ENCODE assay signal across 21 cellular contexts in genomic region chr2:30259827-30260679, GRCh38. TPM values are rescaled to one million over a fixed set of nuclear protein-coding genes. Genes with fewer than 3 reads are reported as not detected.
DNase-seq lines count a peak whose midpoint lies in the region; ATAC-seq and TF ChIP-seq lines count a peak whose summit lies in the region.
"Had no signal": no experiment of that assay in that cellular context is flagged by ENCODE, and none has a peak within 500 bp of the region (broad histone marks: within the 10 kb centered on the region; RNA-seq: fewer than 3 reads in every experiment).

No MANE protein-coding gene starts in this region.

- peaks cover 84% of the 10 kb centered on the region for H3K4me1 Mint-ChIP-seq in activated naive CD4-positive, alpha-beta T cell treated with anti-CD3 and anti-CD28 coated beads, Interleukin-2, amount 10 ng/mL, durations not matched to agents 7 days and 5 days
- H3K4me1 Mint-ChIP-seq in T-cell, result peaks cover 93 to 96% (median 94%) of the 10 kb centered on the region in 3 donors
- H3K4me1 Mint-ChIP-seq in effector memory CD8-positive, alpha-beta T cell (ENCODE audit: low read depth in 2 of 2), result peaks cover 41 to 72% of the 10 kb centered on the region in 2 donors
- H3K4me1 Mint-ChIP-seq in stimulated activated naive B cell treated with anti-CD40 and anti-IgM and Interleukin-4, amounts not matched to agents 10 μg/mL and 1 μg/mL and 100 μg/mL, for 72 hours, result peaks cover 32 to 66% of the 10 kb centered on the region in 2 donors
- H3K4me1 Mint-ChIP-seq: neural crest cell had no signal

- peaks cover 20% of the 10 kb centered on the region for H3K9me3 Mint-ChIP-seq in activated naive CD4-positive, alpha-beta T cell treated with anti-CD3 and anti-CD28 coated beads, Interleukin-2, amount 10 ng/mL, durations not matched to agents 7 days and 5 days
- H3K9me3 Mint-ChIP-seq in T-cell, result peaks cover 0 to 11% (median 0%) of the 10 kb centered on the region in 3 donors
- no peaks in the 10 kb centered on the region for H3K9me3 Mint-ChIP-seq in effector memory CD8-positive, alpha-beta T cell
- H3K9me3 Mint-ChIP-seq in stimulated activated naive B cell treated with anti-CD40 and anti-IgM and Interleukin-4, amounts not matched to agents 10 μg/mL and 1 μg/mL and 100 μg/mL, for 72 hours, result peaks cover 10 to 15% of the 10 kb centered on the region in 2 donors

- no peaks in the 10 kb centered on the region for H4K20me1 ChIP-seq in OCI-LY7 (ENCODE audit: insufficient read depth, low read length)

- no peaks in the 10 kb centered on the region for H3K27me3 Mint-ChIP-seq in activated naive CD4-positive, alpha-beta T cell treated with anti-CD3 and anti-CD28 coated beads, Interleukin-2, amount 10 ng/mL, durations not matched to agents 7 days and 5 days
- no peaks in the 10 kb centered on the region for H3K27me3 Mint-ChIP-seq in T-cell
- H3K27me3 Mint-ChIP-seq in effector memory CD8-positive, alpha-beta T cell, result no peaks in the 10 kb centered on the region
- H3K27me3 Mint-ChIP-seq in stimulated activated naive B cell treated with anti-CD40 and anti-IgM and Interleukin-4, amounts not matched to agents 10 μg/mL and 1 μg/mL and 100 μg/mL, for 72 hours, result no peaks in the 10 kb centered on the region

- intact Hi-C loops in OCI-LY7 (cut with micrococcal nuclease; ENCODE audit: unreplicated experiment), result no loop called here

- no peaks in the 10 kb centered on the region for H3K9me2 ChIP-seq in OCI-LY7 (ENCODE audit: insufficient read depth, low read length)

- no peak overlapping the region for H3K27ac ChIP-seq in OCI-LY7 (ENCODE audit: low read depth, low read length, poor library complexity, severe bottlenecking)
- H3K27ac ChIP-seq: body of pancreas, KMS-11, psoas muscle, transverse colon had no signal

- H3K4me3 Mint-ChIP-seq in activated naive CD4-positive, alpha-beta T cell treated with anti-CD3 and anti-CD28 coated beads, Interleukin-2, amount 10 ng/mL, durations not matched to agents 7 days and 5 days, result no peak overlapping the region
- peak overlapping the region in 1 of 3 donors; percentile 78 for H3K4me3 Mint-ChIP-seq in T-cell
- H3K4me3 Mint-ChIP-seq in effector memory CD8-positive, alpha-beta T cell, result peak overlapping the region in 1 of 2 donors; percentile 4
- peak overlapping the region in 1 of 2 donors; percentile 2 for H3K4me3 Mint-ChIP-seq in stimulated activated naive B cell treated with anti-CD40 and anti-IgM and Interleukin-4, amounts not matched to agents 10 μg/mL and 1 μg/mL and 100 μg/mL, for 72 hours
- H3K4me3 Mint-ChIP-seq: neural crest cell had no signal

- DNase-seq in activated naive CD4-positive, alpha-beta T cell treated with anti-CD3 and anti-CD28 coated beads, Interleukin-2, amount 10 ng/mL, durations not matched to agents 7 days and 5 days, result no peak
- no peak for DNase-seq in activated naive CD4-positive, alpha-beta T cell treated with Interleukin-2 at 50 U/mL for 16 hours
- DNase-seq in T-cell, result no peak
- no peak for DNase-seq in effector memory CD8-positive, alpha-beta T cell
- no peak for DNase-seq in stimulated activated naive B cell treated with anti-CD40 and anti-IgM and Interleukin-4, amounts not matched to agents 10 μg/mL and 1 μg/mL and 100 μg/mL, for 72 hours
- no peak for DNase-seq in NCI-H2171 treated with DMSO at 0.1 percent for 48 hours (lab: John Stamatoyannopoulos, UW)
- DNase-seq in OCI-LY7 (ENCODE audit: low spot score), result no peak
- DNase-seq: activated gamma-delta T cell treated with Interleukin-2 at 50 U/mL for 16 hours; body of pancreas; mesendoderm; NCI-H1930; NCI-H446; NK-92 treated with Interleukin-12 subunit alpha and Interleukin-12 subunit beta, amount 100 ng/mL, for 24 hours; psoas muscle; SW 1271; transverse colon had no signal

- no peaks in the 10 kb centered on the region for H3K36me3 ChIP-seq in OCI-LY7 (ENCODE audit: insufficient read depth, low read length)
- H3K36me3 ChIP-seq: transverse colon had no signal

- peaks cover 82% of the 10 kb centered on the region for H3K36me3 Mint-ChIP-seq in activated naive CD4-positive, alpha-beta T cell treated with anti-CD3 and anti-CD28 coated beads, Interleukin-2, amount 10 ng/mL, durations not matched to agents 7 days and 5 days
- H3K36me3 Mint-ChIP-seq in T-cell, result peaks cover 63% of the 10 kb centered on the region
- peaks cover 50% of the 10 kb centered on the region for H3K36me3 Mint-ChIP-seq in effector memory CD8-positive, alpha-beta T cell (ENCODE audit: insufficient read depth)
- peaks cover 40 to 53% of the 10 kb centered on the region in 2 donors for H3K36me3 Mint-ChIP-seq in stimulated activated naive B cell treated with anti-CD40 and anti-IgM and Interleukin-4, amounts not matched to agents 10 μg/mL and 1 μg/mL and 100 μg/mL, for 72 hours

- no peaks in the 10 kb centered on the region for H3K9me3 ChIP-seq in OCI-LY7 (ENCODE audit: low read length)
- H3K9me3 ChIP-seq: HAP-1, psoas muscle, transverse colon had no signal

- no peaks in the 10 kb centered on the region for H3K4me1 ChIP-seq in OCI-LY7 (ENCODE audit: insufficient read depth, low read length, poor library complexity, severe bottlenecking)
- H3K4me1 ChIP-seq: psoas muscle had no signal

- CTCF ChIA-PET in activated naive CD4-positive, alpha-beta T cell treated with anti-CD3 and anti-CD28 coated beads, Interleukin-2, amount 10 ng/mL, durations not matched to agents 7 days and 5 days (lab: Charles Lee), result interaction anchor here (0.6 to 1.0 kb wide), 2 partner anchors 238 to 445 kb away, joined by 3 read pairs; no protein-coding TSS in a partner anchor
- CTCF ChIA-PET in T-cell (lab: Charles Lee) (no interaction called here), OCI-LY7 (lab: Charles Lee; ENCODE audit: unreplicated experiment) (no interaction called here)

- no peak overlapping the region for H2AFZ ChIP-seq in OCI-LY7 (ENCODE audit: low read length)

- peak overlapping the region; percentile 11 for H3K27ac Mint-ChIP-seq in activated naive CD4-positive, alpha-beta T cell treated with anti-CD3 and anti-CD28 coated beads, Interleukin-2, amount 10 ng/mL, durations not matched to agents 7 days and 5 days
- H3K27ac Mint-ChIP-seq in T-cell, result peak overlapping the region; percentile 94 to 99
- peak overlapping the region; percentile 84 to 96 for H3K27ac Mint-ChIP-seq in effector memory CD8-positive, alpha-beta T cell
- H3K27ac Mint-ChIP-seq in stimulated activated naive B cell treated with anti-CD40 and anti-IgM and Interleukin-4, amounts not matched to agents 10 μg/mL and 1 μg/mL and 100 μg/mL, for 72 hours, result peak overlapping the region; percentile 21

- H3K4me2 ChIP-seq in OCI-LY7 (ENCODE audit: low read length), result no peak overlapping the region
- H3K4me2 ChIP-seq: KMS-11, smooth muscle cell had no signal

- H3K4me3 ChIP-seq in OCI-LY7 (ENCODE audit: low read depth, low read length, poor library complexity, severe bottlenecking), result no peak overlapping the region
- H3K4me3 ChIP-seq: body of pancreas, HAP-1, psoas muscle, smooth muscle cell, transverse colon had no signal

- BruUV-seq in OCI-LY7 (replicated peaks; lab: Mats Ljungman, UMichigan), result no TSS peak

- no peak for TF ChIP-seq CTCF in OCI-LY7 (conservative IDR thresholded peaks at IDR 0.05; ENCODE audit: low read length)

- ATAC-seq in T-cell (replicated peaks in 1 of 4), result no peak
- no peak for ATAC-seq in effector memory CD8-positive, alpha-beta T cell (replicated peaks)
- peak; percentile 31 to 61 for ATAC-seq in stimulated activated naive B cell treated with anti-CD40 and anti-IgM and Interleukin-4, amounts not matched to agents 10 μg/mL and 1 μg/mL and 100 μg/mL, for 72 hours (replicated peaks)
- no peak for ATAC-seq in HG02870 (IDR thresholded peaks at IDR 0.05; ENCODE audit: unreplicated experiment)
- ATAC-seq: body of pancreas, psoas muscle had no signal

- H3K79me2 ChIP-seq in OCI-LY7 (ENCODE audit: insufficient read depth, low read depth, low read length), result no peaks in the 10 kb centered on the region

- POLR2A ChIA-PET in T-cell (lab: Charles Lee) (interaction anchor here (0.6 to 0.7 kb wide), 6 partner anchors 8 to 1098 kb away, joined by 3 to 12 read pairs (median 4); partner anchors contain the start of genes LBH (in 1 of the 2) and YPEL5 (in 1 of the 2)), OCI-LY7 (lab: Charles Lee) (interaction anchor here (0.6 kb wide), 1 partner anchor 1640 kb away, joined by 7 read pairs; no protein-coding TSS in a partner anchor)

RNA-seq across cellular contexts. Expression of gene LBH, which starts 28.7 kb away (rescaled TPM):
- total RNA-seq in T-cell (100 to 1,000 TPM; 209 to 386 (median 323) TPM), OCI-LY7 (2022) (3.0 and 3.8 TPM in 2 replicates)
- total RNA-seq in OCI-LY7 (2014; rRNA removed; shearing (Covaris generic)), result 0.75 and 3.7 TPM in 2 replicates

Comparison
In these comparisons a context has a peak if more than half of its experiments do, and no peak if none do; other contexts are left out.
1. H3K27ac Mint-ChIP-seq: peak in every context shown above with its lines; median percentile 96 in T-cell; 90 in effector memory CD8-positive, alpha-beta T cell; 21 in stimulated activated naive B cell treated with anti-CD40 and anti-IgM and Interleukin-4, amounts not matched to agents 10 μg/mL and 1 μg/mL and 100 μg/mL, for 72 hours; 11 in activated naive CD4-positive, alpha-beta T cell treated with anti-CD3 and anti-CD28 coated beads, Interleukin-2, amount 10 ng/mL, durations not matched to agents 7 days and 5 days.
2. ATAC-seq: peak in stimulated activated naive B cell treated with anti-CD40 and anti-IgM and Interleukin-4, amounts not matched to agents 10 μg/mL and 1 μg/mL and 100 μg/mL, for 72 hours (2 of 2); none in T-cell (0 of 4), effector memory CD8-positive, alpha-beta T cell (single experiment) and HG02870 (single experiment).
3. RNA of gene LBH, which starts 28.7 kb away (total RNA-seq): 209 to 386 TPM in T-cell; 0.75 to 3.8 TPM in OCI-LY7; every median in the first group is over 10 times any median in the second.